ENCODE assay signal across 2 cellular contexts in genomic region chr12:93335603-93336162, GRCh38.
TF ChIP-seq lines count a peak whose summit lies in the region.

No MANE protein-coding gene starts in this region.

TF ChIP-seq in GM23338, 12 proteins besides CTCF, POLR2A, EP300 and RAD21:
- TF ChIP-seq NANOG (IDR thresholded peaks at IDR 0.05; ENCODE audit: borderline replicate concordance) (no peak), EZH2phosphoT487 (IDR thresholded peaks at IDR 0.05; ENCODE audit: unreplicated experiment) (no peak), REST (IDR thresholded peaks at IDR 0.05; ENCODE audit: unreplicated experiment) (no peak), POLR2AphosphoS5 (IDR thresholded peaks at IDR 0.05; ENCODE audit: low read depth) (no peak), STAT1 (IDR thresholded peaks at IDR 0.05; ENCODE audit: unreplicated experiment) (no peak), CREB1 (CRISPR knock-in tag; IDR thresholded peaks at IDR 0.05; ENCODE audit: low read depth) (no peak), EZH2 (IDR thresholded peaks at IDR 0.05; ENCODE audit: low read depth, unreplicated experiment) (no peak)

TF ChIP-seq in H1, 55 proteins besides CTCF, POLR2A, EP300 and RAD21:
- TF ChIP-seq SP2 (IDR thresholded peaks at IDR 0.05; ENCODE audit: low read length) (no peak), CTBP2 (IDR thresholded peaks at IDR 0.05; ENCODE audit: borderline replicate concordance, insufficient read depth, insufficient read length, low read length) (no peak), MAX (IDR thresholded peaks at IDR 0.05) (no peak), SUZ12 (IDR thresholded peaks at IDR 0.05; ENCODE audit: low read length) (no peak), POLR2AphosphoS5 (IDR thresholded peaks at IDR 0.05; ENCODE audit: low read depth, low read length) (no peak)
